25 cellular contexts compared by ENCODE assay signal in genomic region chr1:231353086-231353485, GRCh38.
"Had no signal": no experiment of that assay in that cellular context is flagged by ENCODE, and none has a peak within 500 bp of the region (broad histone marks: within the 10 kb centered on the region; RNA-seq: fewer than 3 reads in every experiment).

No MANE protein-coding gene starts in this region.

- H3K27ac ChIP-seq: ovary, testis, transverse colon had no signal

- H3K36me3 ChIP-seq: ovary had no signal

- ATAC-seq: esophagus mucosa; heart right ventricle; left ventricle myocardium superior; naive thymus-derived CD4-positive, alpha-beta T cell; WTC11 had no signal

- H3K4me3 ChIP-seq: heart right ventricle, ovary, testis, transverse colon had no signal

- H3K9me3 ChIP-seq: heart right ventricle, ovary, testis, transverse colon had no signal

- H3K27me3 ChIP-seq: heart right ventricle, ovary, testis, transverse colon had no signal

- DNase-seq: activated CD4-positive, alpha-beta memory T cell treated with anti-CD3 and anti-CD28 coated beads, Interleukin-2, amount 10 ng/mL, durations not matched to agents 7 days and 5 days; activated CD4-positive, alpha-beta T cell treated with anti-CD3 and anti-CD28 coated beads for 1 hour; activated CD4-positive, alpha-beta T cell treated with anti-CD3 and anti-CD28 coated beads, Interleukin-2, amount 10 ng/mL, durations not matched to agents 7 days and 5 days; activated CD8-positive, alpha-beta memory T cell treated with anti-CD3 and anti-CD28 coated beads, Interleukin-2, amount 50 U/mL, for 48 hours; activated gamma-delta T cell treated with Interleukin-2 at 50 U/mL for 16 hours; activated naive CD4-positive, alpha-beta T cell treated with anti-CD3 and anti-CD28 coated beads, Interleukin-2, amount 50 U/mL, for 16 hours; activated T-cell treated with anti-CD3 and anti-CD28 coated beads, Interleukin-2, amount 50 U/mL, for 24 hours; amniotic stem cell; central memory CD4-positive, alpha-beta T cell; endodermal cell; foreskin fibroblast; heart right ventricle; kidney glomerular epithelial cell; left ventricle myocardium superior; naive thymus-derived CD4-positive, alpha-beta T cell; ovary; retina; stimulated activated CD4-positive, alpha-beta T cell treated with anti-CD3 and anti-CD28 coated beads, Interleukin-15, amount 100 ng/mL, for 24 hours; stimulated activated CD4-positive, alpha-beta T cell treated with anti-CD3 and anti-CD28 coated beads, Interleukin-2, amount 100 ng/mL, for 24 hours; stimulated activated naive CD4-positive, alpha-beta T cell; T-helper 2 cell; testis; transverse colon had no signal
